25 cellular contexts compared by ENCODE assay signal in genomic region chr5:98175474-98175873, GRCh38.
"Had no signal": no experiment of that assay in that cellular context is flagged by ENCODE, and none has a peak within 500 bp of the region (broad histone marks: within the 10 kb centered on the region; RNA-seq: fewer than 3 reads in every experiment).

No MANE protein-coding gene starts in this region.

- H3K27ac ChIP-seq: adrenal gland, brain microvascular endothelial cell, colonic mucosa, VCaP had no signal

- DNase-seq: activated CD4-positive, alpha-beta T cell treated with anti-CD3 and anti-CD28 coated beads for 1 hour; activated CD4-positive, alpha-beta T cell treated with anti-CD3 and anti-CD28 coated beads for 4 hours; activated CD4-positive, alpha-beta T cell treated with anti-CD3 and anti-CD28 coated beads, Interleukin-2, amount 10 ng/mL, durations not matched to agents 7 days and 5 days; activated CD4-positive, alpha-beta T cell treated with anti-CD3 and anti-CD28 coated beads, Interleukin-2, amount 50 U/mL, for 4 hours; activated CD8-positive, alpha-beta memory T cell treated with anti-CD3 and anti-CD28 coated beads for 24 hours; activated CD8-positive, alpha-beta T cell treated with anti-CD3 and anti-CD28 coated beads for 36 hours; activated effector memory CD4-positive, alpha-beta T cell treated with anti-CD3 and anti-CD28 coated beads, Interleukin-2, amount 50 U/mL, for 16 hours; activated naive CD4-positive, alpha-beta T cell treated with anti-CD3 and anti-CD28 coated beads for 36 hours; activated naive CD8-positive, alpha-beta T cell treated with anti-CD3 and anti-CD28 coated beads for 36 hours; activated naive CD8-positive, alpha-beta T cell treated with anti-CD3 and anti-CD28 coated beads, Interleukin-2, amount 50 U/mL, for 24 hours; activated T-cell treated with anti-CD3 and anti-CD28 coated beads, Interleukin-2, amount 50 U/mL, for 4 hours; adrenal gland; brain microvascular endothelial cell; caudate nucleus; colonic mucosa; effector CD8-positive, alpha-beta T cell; foreskin fibroblast; head of caudate nucleus; hippocampal formation; T-helper 2 cell had no signal

- H3K4me3 ChIP-seq: adrenal gland, colonic mucosa had no signal

- ATAC-seq: activated CD8-positive, alpha-beta T cell treated with anti-CD3 and anti-CD28 coated beads for 36 hours; activated naive CD8-positive, alpha-beta T cell treated with anti-CD3 and anti-CD28 coated beads, Interleukin-2, amount 50 U/mL, for 24 hours; activated T-cell treated with anti-CD3 and anti-CD28 coated beads, Interleukin-2, amount 50 U/mL, for 4 hours; activated T-helper 17 cell treated with anti-CD3 and anti-CD28 coated beads, Interleukin-2, amount 50 U/mL, for 72 hours; esophagus mucosa; WTC11 had no signal

- H3K36me3 ChIP-seq: adrenal gland, brain microvascular endothelial cell, colonic mucosa had no signal

- H3K9me3 ChIP-seq: adrenal gland, colonic mucosa had no signal

- H3K27me3 ChIP-seq: adrenal gland, brain microvascular endothelial cell, colonic mucosa had no signal

- FAIRE-seq: endothelial cell of umbilical vein had no signal

- H3K4me1 ChIP-seq: adrenal gland, colonic mucosa had no signal
